ENCODE assay signal across 2 cellular contexts in genomic region chr12:108638997-108639822, GRCh38.
A peak's percentile ranks its signal among the peaks of the same experiment; 100 is the strongest.
TF ChIP-seq lines count a peak whose summit lies in the region.

No MANE protein-coding gene starts in this region.

TF ChIP-seq in GM23338, 12 proteins besides CTCF, POLR2A, EP300 and RAD21 (continued from another document):
- TF ChIP-seq JUNB (IDR thresholded peaks at IDR 0.05; ENCODE audit: unreplicated experiment) (no peak), EZH2phosphoT487 (IDR thresholded peaks at IDR 0.05; ENCODE audit: unreplicated experiment) (no peak), ETS1 (IDR thresholded peaks at IDR 0.05) (no peak), POLR2AphosphoS5 (IDR thresholded peaks at IDR 0.05; ENCODE audit: low read depth) (no peak), CREB1 (CRISPR knock-in tag; IDR thresholded peaks at IDR 0.05; ENCODE audit: low read depth) (no peak), REST (IDR thresholded peaks at IDR 0.05; ENCODE audit: unreplicated experiment) (no peak)

TF ChIP-seq in SK-N-SH, 30 proteins besides CTCF, POLR2A, EP300 and RAD21 (continued from another document):
- TF ChIP-seq POLR2AphosphoS5 (IDR thresholded peaks at IDR 0.05; ENCODE audit: low read depth, low read length) = peak; percentile 32; the same call in 1 of the 2 replicates
